In the genomic region with DNA sequence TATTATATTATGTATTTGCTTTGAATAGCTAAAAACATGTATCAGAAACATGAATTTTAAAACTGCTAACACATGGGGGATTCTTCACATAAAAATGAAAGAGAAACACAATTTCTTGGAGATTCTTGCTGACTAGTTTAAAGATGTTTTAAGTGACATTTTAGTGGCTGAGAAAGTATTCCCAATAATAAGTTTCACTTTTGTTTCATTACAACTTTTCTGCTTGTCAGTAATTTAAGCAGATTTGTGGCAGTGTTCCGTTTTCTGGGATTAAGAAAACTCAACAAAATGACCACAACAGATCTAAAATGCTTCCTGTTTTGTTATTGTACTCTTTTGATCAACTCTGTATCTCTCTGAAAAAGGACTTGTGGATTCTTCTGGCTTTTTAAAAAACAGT, we compare ENCODE assay signal across 10 cellular contexts.
A peak's percentile ranks its signal among the peaks of the same experiment; 100 is the strongest.
DNase-seq lines count a peak whose midpoint lies in the region; ATAC-seq, FAIRE-seq and TF ChIP-seq lines count a peak whose summit lies in the region.
"Had no signal": no experiment of that assay in that cellular context is flagged by ENCODE, and none has a peak within 500 bp of the region (broad histone marks: within the 10 kb centered on the region; RNA-seq: fewer than 3 reads in every experiment).

No MANE protein-coding gene starts in this region.

- no peak overlapping the region for H2BK120ac ChIP-seq in neuronal stem cell (ENCODE audit: low read depth, low read length)

- intact Hi-C loops in heart left ventricle (cut with DNase I), result loop anchor here in 1 of 10 donors (10.0 kb wide), 1 partner anchor 74 kb away; a partner anchor contains a TSS

- H3K36me3 ChIP-seq in heart left ventricle (peaks cover 0 to 11% (median 7%) of the 10 kb centered on the region in 9 donors), neuronal stem cell (replicated peaks in 1 of 2; ENCODE audit: control insufficient read depth in 2 of 2, insufficient read depth in 2 of 2, low read length in 2 of 2) (peaks cover 0 to 11% of the 10 kb centered on the region in 2 donors)

- no peak overlapping the region for H3K9ac ChIP-seq in neuronal stem cell (ENCODE audit: low read depth, low read length, poor library complexity)

- FAIRE-seq in A204.1 (lab: Jason Lieb, UNC) (peak; percentile 44), GM18507 (lab: Jason Lieb, UNC) (peak; percentile 59), islet of Langerhans (lab: Jason Lieb, UNC) (peak; percentile 27)

- H2BK5ac ChIP-seq in neuronal stem cell (ENCODE audit: low read length), result no peak overlapping the region

- no peaks in the 10 kb centered on the region for H3K27me3 ChIP-seq in heart left ventricle
- H3K27me3 ChIP-seq in neuronal stem cell (ENCODE audit: control insufficient read depth in 3 of 3, insufficient read depth in 3 of 3, low read depth in 1 of 3, low read length in 3 of 3), result no peaks in the 10 kb centered on the region

- H3K4me2 ChIP-seq in neuronal stem cell (ENCODE audit: insufficient read depth, low read length, poor library complexity, severe bottlenecking), result no peak overlapping the region

- 0 out of 2 replicates have a peak, but pooled peaks cover 5% of the 10 kb centered on the region for H3K36me3 Mint-ChIP-seq in WTC11

- no peak overlapping the region for H3K14ac ChIP-seq in neuronal stem cell (ENCODE audit: low read length)

- no peak for DNase-seq in GM18507 (ENCODE audit: extremely low spot score, insufficient read length, low read depth)
- no peak for DNase-seq in WTC11 (ENCODE audit: low spot score)
- DNase-seq in NCI-H1694 (lab: John Stamatoyannopoulos, UW), result no peak
- no peak for DNase-seq in heart left ventricle
- DNase-seq in neuronal stem cell (ENCODE audit: low spot score), result no peak
- DNase-seq: activated gamma-delta T cell treated with Interleukin-2 at 50 U/mL for 16 hours, NCI-H524 treated with DMSO at 0.1 percent for 48 hours had no signal

- no peak overlapping the region for H4K91ac ChIP-seq in neuronal stem cell (ENCODE audit: low read depth, low read length, poor library complexity)

- H3K27ac ChIP-seq in heart left ventricle (peak overlapping the region in 5 of 12 donors; percentile 5 to 85 (median 16)), neuronal stem cell (replicated peaks; ENCODE audit: low read length) (no peak overlapping the region)

- H3K27me3 Mint-ChIP-seq in WTC11 (ENCODE audit: low read depth), result no peaks in the 10 kb centered on the region

- peaks cover 52% of the 10 kb centered on the region for H3K4me1 Mint-ChIP-seq in WTC11

- H2BK12ac ChIP-seq in neuronal stem cell (ENCODE audit: low read length), result no peak overlapping the region

- no peak overlapping the region for H3K23ac ChIP-seq in neuronal stem cell (ENCODE audit: low read depth, low read length, poor library complexity)

- peaks cover 3% of the 10 kb centered on the region for H3K79me1 ChIP-seq in neuronal stem cell (ENCODE audit: low read depth, low read length)

- WGBS in heart left ventricle, 4 donors, result 41 to 57% (median 51%) methylated on average over 1 of the region's 1 CpG
- no CpG with 5 or more reads among the region's 1 CpG for WGBS in neuronal stem cell (ENCODE audit: extremely low coverage in 2 of 2, insufficient read length in 2 of 2, insufficient replicate concordance in 1 of 2), 2 donors

- H3K18ac ChIP-seq in neuronal stem cell (ENCODE audit: low read length), result no peak overlapping the region

- H2BK15ac ChIP-seq in neuronal stem cell (ENCODE audit: low read length), result no peak overlapping the region

- POLR2A ChIA-PET in WTC11 (lab: Charles Lee), result no interaction called here

- H3K9me3 ChIP-seq in heart left ventricle (no peaks in the 10 kb centered on the region), neuronal stem cell (replicated peaks in 1 of 2; ENCODE audit: control insufficient read depth in 2 of 2, insufficient read depth in 1 of 2, low read depth in 1 of 2, low read length in 2 of 2) (peaks cover 0 to 6% of the 10 kb centered on the region in 2 donors)

- ATAC-seq in WTC11 (no peak), GM19023 (IDR thresholded peaks at IDR 0.05; ENCODE audit: unreplicated experiment) (no peak), heart left ventricle (no peak)

- H3K4ac ChIP-seq in neuronal stem cell (ENCODE audit: low read length), result no peak overlapping the region

- H2AK5ac ChIP-seq in neuronal stem cell (ENCODE audit: low read depth, low read length), result no peak overlapping the region

- TF ChIP-seq CTCF in WTC11 (IDR thresholded peaks at IDR 0.05), result no peak
- TF ChIP-seq CTCF in heart left ventricle (IDR thresholded peaks at IDR 0.05), result no peak

- CTCF ChIA-PET in WTC11 (lab: Charles Lee), result no interaction called here

- H3K4me3 Mint-ChIP-seq in WTC11, result no peak overlapping the region

- no peak overlapping the region for H2AFZ ChIP-seq in neuronal stem cell (ENCODE audit: low read length)

- H3K4me3 ChIP-seq in heart left ventricle (peak overlapping the region in 4 of 12 donors; percentile 1 to 23 (median 18)), neuronal stem cell (ENCODE audit: low read length in 2 of 2) (no peak overlapping the region)

- peaks cover 0 to 45% (median 17%) of the 10 kb centered on the region in 12 donors for H3K4me1 ChIP-seq in heart left ventricle
- H3K4me1 ChIP-seq in neuronal stem cell (ENCODE audit: control insufficient read depth in 2 of 2, insufficient read depth in 1 of 2, low read depth in 1 of 2, low read length in 2 of 2), result peaks cover 3 to 9% of the 10 kb centered on the region in 2 donors

- peak overlapping the region; percentile 41 for H3K27ac Mint-ChIP-seq in WTC11

- no peaks in the 10 kb centered on the region for H3K9me3 Mint-ChIP-seq in WTC11

- no peak overlapping the region for H4K8ac ChIP-seq in neuronal stem cell (ENCODE audit: low read depth, low read length)

- no peak for TF ChIP-seq POLR2A in heart left ventricle (IDR thresholded peaks at IDR 0.05)

TF ChIP-seq in WTC11, 78 proteins besides CTCF, POLR2A, EP300 and RAD21:
- TF ChIP-seq, protein P1, sequence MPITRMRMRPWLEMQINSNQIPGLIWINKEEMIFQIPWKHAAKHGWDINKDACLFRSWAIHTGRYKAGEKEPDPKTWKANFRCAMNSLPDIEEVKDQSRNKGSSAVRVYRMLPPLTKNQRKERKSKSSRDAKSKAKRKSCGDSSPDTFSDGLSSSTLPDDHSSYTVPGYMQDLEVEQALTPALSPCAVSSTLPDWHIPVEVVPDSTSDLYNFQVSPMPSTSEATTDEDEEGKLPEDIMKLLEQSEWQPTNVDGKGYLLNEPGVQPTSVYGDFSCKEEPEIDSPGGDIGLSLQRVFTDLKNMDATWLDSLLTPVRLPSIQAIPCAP (CRISPR knock-in tag; IDR thresholded peaks at IDR 0.05), result no peak
- TF ChIP-seq JUN (CRISPR knock-in tag; IDR thresholded peaks at IDR 0.05) (no peak), ZNF263 (CRISPR knock-in tag; IDR thresholded peaks at IDR 0.05; ENCODE audit: low read depth) (no peak)
- TF ChIP-seq, protein P2, sequence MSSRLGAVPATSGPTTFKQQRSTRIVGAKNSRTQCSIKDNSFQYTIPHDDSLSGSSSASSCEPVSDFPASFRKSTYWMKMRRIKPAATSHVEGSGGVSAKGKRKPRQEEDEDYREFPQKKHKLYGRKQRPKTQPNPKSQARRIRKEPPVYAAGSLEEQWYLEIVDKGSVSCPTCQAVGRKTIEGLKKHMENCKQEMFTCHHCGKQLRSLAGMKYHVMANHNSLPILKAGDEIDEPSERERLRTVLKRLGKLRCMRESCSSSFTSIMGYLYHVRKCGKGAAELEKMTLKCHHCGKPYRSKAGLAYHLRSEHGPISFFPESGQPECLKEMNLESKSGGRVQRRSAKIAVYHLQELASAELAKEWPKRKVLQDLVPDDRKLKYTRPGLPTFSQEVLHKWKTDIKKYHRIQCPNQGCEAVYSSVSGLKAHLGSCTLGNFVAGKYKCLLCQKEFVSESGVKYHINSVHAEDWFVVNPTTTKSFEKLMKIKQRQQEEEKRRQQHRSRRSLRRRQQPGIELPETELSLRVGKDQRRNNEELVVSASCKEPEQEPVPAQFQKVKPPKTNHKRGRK (CRISPR knock-in tag; IDR thresholded peaks at IDR 0.05; ENCODE audit: borderline replicate concordance), result no peak
